In genomic region chr12:48788852-48789775, GRCh38 we compare ENCODE assay signal across 1 cellular context.
TF ChIP-seq lines count a peak whose summit lies in the region.

Gene ADCY6, minus strand, starts transcription at chr12:48789089. Its CDS starts 5,655 bp downstream, at chr12:48783434.

TF ChIP-seq in H1, 55 proteins besides CTCF, POLR2A, EP300 and RAD21 (continued from another document):
- TF ChIP-seq CHD7 (IDR thresholded peaks at IDR 0.05; ENCODE audit: insufficient replicate concordance, low read length) (no peak), MAX (IDR thresholded peaks at IDR 0.05) (peak; percentile 31; the same call in 1 of the 2 replicates), YY1 (IDR thresholded peaks at IDR 0.05; ENCODE audit: low read depth, low read length) (no peak), CEBPB (IDR thresholded peaks at IDR 0.05; ENCODE audit: low read depth, low read length) (no peak), TBP (IDR thresholded peaks at IDR 0.05; ENCODE audit: low read depth, low read length) (no peak), ASH2L (IDR thresholded peaks at IDR 0.05; ENCODE audit: low read length) (peak; percentile 90), NRF1 (IDR thresholded peaks at IDR 0.05; ENCODE audit: low read depth, low read length) (no peak), MAFK (IDR thresholded peaks at IDR 0.05; ENCODE audit: low read depth, low read length) (no peak), TAF7 (optimal IDR thresholded peaks at IDR 0.05; ENCODE audit: borderline replicate concordance, low read depth, low read length) (no peak), SIN3A (conservative IDR thresholded peaks at IDR 0.05 in 1 of 2, IDR thresholded peaks at IDR 0.05 in 1 of 2; ENCODE audit: low read depth in 1 of 2, low read length in 2 of 2) (0 out of 4 replicates have a peak, but pooled peaks of 1 of the 2 experiments have one; percentile 12), NANOG (IDR thresholded peaks at IDR 0.05; ENCODE audit: insufficient read depth, low read depth, low read length, poor library complexity, severe bottlenecking) (no peak)
- TF ChIP-seq, protein P1, sequence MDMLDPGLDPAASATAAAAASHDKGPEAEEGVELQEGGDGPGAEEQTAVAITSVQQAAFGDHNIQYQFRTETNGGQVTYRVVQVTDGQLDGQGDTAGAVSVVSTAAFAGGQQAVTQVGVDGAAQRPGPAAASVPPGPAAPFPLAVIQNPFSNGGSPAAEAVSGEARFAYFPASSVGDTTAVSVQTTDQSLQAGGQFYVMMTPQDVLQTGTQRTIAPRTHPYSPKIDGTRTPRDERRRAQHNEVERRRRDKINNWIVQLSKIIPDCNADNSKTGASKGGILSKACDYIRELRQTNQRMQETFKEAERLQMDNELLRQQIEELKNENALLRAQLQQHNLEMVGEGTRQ (IDR thresholded peaks at IDR 0.05; ENCODE audit: low read length): no peak
